In the genomic region with DNA sequence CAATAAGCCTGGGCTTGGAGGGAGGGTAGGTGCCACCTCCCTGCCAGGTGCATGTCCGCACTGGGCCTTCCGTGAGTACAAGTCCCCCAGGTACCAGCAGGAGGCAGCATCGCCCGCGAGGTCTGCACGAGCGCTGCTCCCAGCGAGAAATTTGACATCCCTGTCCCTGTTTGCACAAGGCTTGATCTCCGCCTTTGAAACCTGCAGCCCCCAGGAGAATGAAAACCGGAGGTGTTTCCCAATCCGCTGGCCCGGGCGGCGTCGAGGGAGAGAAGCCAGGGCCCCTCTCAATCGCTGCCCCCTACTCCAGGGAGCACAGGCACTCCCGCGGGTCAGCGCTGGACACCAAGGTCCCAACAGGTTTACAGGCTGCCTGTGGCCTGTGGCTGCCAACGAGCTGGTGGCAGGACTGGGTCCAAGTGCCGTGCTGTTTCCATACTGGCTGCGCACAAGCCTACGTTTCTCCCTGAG, we compare ENCODE assay signal across 8 cellular contexts. TPM values are rescaled to one million over a fixed set of nuclear protein-coding genes. Genes with fewer than 3 reads are reported as not detected.
DNase-seq lines count a peak whose midpoint lies in the region; ATAC-seq and TF ChIP-seq lines count a peak whose summit lies in the region.

No MANE protein-coding gene starts in this region.

- peak overlapping the region; percentile 81 for H3K4me3 Mint-ChIP-seq in activated T-cell treated with anti-CD3 and anti-CD28 coated beads, Interleukin-2, amount 50 U/mL, for 24 hours

- H3K4me2 ChIP-seq in BLaER1, result peak overlapping the region; percentile 82

- peaks cover 40% of the 10 kb centered on the region for H3K4me1 Mint-ChIP-seq in activated T-cell treated with anti-CD3 and anti-CD28 coated beads, Interleukin-2, amount 50 U/mL, for 24 hours (ENCODE audit: low read depth)

- H4K20me1 ChIP-seq in BLaER1, result peaks cover 32% of the 10 kb centered on the region

- no peak overlapping the region for H3K9ac ChIP-seq in BLaER1

- peaks cover 36% of the 10 kb centered on the region for H3K36me3 Mint-ChIP-seq in activated T-cell treated with anti-CD3 and anti-CD28 coated beads, Interleukin-2, amount 50 U/mL, for 24 hours (ENCODE audit: low read depth)

- peak overlapping the region; percentile 61; the same call in 1 of the 2 replicates for H3K4me3 ChIP-seq in BLaER1
- peak overlapping the region; percentile 57 for H3K4me3 ChIP-seq in fibroblast of pulmonary artery (replicated peaks; ENCODE audit: low read depth, low read length)
- H3K4me3 ChIP-seq in psoas muscle, result peak overlapping the region; percentile 56
- H3K4me3 ChIP-seq in vagina, result peak overlapping the region; percentile 53 to 54

- peak; percentile 27 for DNase-seq in NCI-H2227 treated with DMSO at 0.1 percent for 48 hours (lab: John Stamatoyannopoulos, UW)
- DNase-seq in activated T-cell treated with anti-CD3 and anti-CD28 coated beads, Interleukin-2, amount 50 U/mL, for 24 hours, result peak; percentile 90
- DNase-seq in fibroblast of pulmonary artery (ENCODE audit: low read depth), result peak; percentile 51
- DNase-seq in psoas muscle, result peak; percentile 64 to 83
- DNase-seq in vagina (ENCODE audit: extremely low spot score in 2 of 2), result no peak
- no peak for DNase-seq in SW 1271 (lab: John Stamatoyannopoulos, UW)

- H3K4me1 ChIP-seq in BLaER1 (peaks cover 33% of the 10 kb centered on the region), psoas muscle (peaks cover 16% of the 10 kb centered on the region), vagina (peaks cover 53% of the 10 kb centered on the region)

- TF ChIP-seq CTCF in fibroblast of pulmonary artery (IDR thresholded peaks at IDR 0.05; ENCODE audit: low read length, missing control alignments), result peak; percentile 69
- peak; percentile 65 for TF ChIP-seq CTCF in psoas muscle (IDR thresholded peaks at IDR 0.05)
- peak; percentile 51 to 57 (median 57) for TF ChIP-seq CTCF in vagina (IDR thresholded peaks at IDR 0.05)

- H3K27ac ChIP-seq in BLaER1 (no peak overlapping the region), psoas muscle (no peak overlapping the region), vagina (no peak overlapping the region)

- H3K27me3 ChIP-seq in BLaER1 (peaks cover 44% of the 10 kb centered on the region), psoas muscle (ENCODE audit: insufficient read depth in 3 of 3, low read length in 2 of 3) (peaks cover 0 to 2% (median 0%) of the 10 kb centered on the region in 3 donors), vagina (no peaks in the 10 kb centered on the region)

- peak overlapping the region; percentile 88 for H3K27ac Mint-ChIP-seq in activated T-cell treated with anti-CD3 and anti-CD28 coated beads, Interleukin-2, amount 50 U/mL, for 24 hours

- H3K9me3 ChIP-seq in BLaER1, result no peaks in the 10 kb centered on the region
- H3K9me3 ChIP-seq in psoas muscle, result no peaks in the 10 kb centered on the region
- H3K9me3 ChIP-seq in vagina, result no peaks in the 10 kb centered on the region

- intact Hi-C loops in psoas muscle (cut with DNase I), result loop anchor here in 1 of 2 donors (10.0 kb wide), 1 partner anchor 240 kb away; no protein-coding TSS in a partner anchor
- intact Hi-C loops in vagina (cut with DNase I), result loop anchor here (5.0 kb wide), 1 partner anchor 283 kb away; no protein-coding TSS in a partner anchor

- 3 to 5% (median 5%) methylated on average over 23 of the region's 23 CpGs for WGBS in psoas muscle, 3 donors

- peak; percentile 60 for ATAC-seq in GM21576 (IDR thresholded peaks at IDR 0.05; ENCODE audit: unreplicated experiment)
- ATAC-seq in psoas muscle, result peak; percentile 28 to 50 (median 42)

- H3K36me3 ChIP-seq in BLaER1 (peaks cover 3% of the 10 kb centered on the region), psoas muscle (ENCODE audit: insufficient read depth in 1 of 2, low read depth in 1 of 2) (peaks cover 0 to 8% of the 10 kb centered on the region in 2 donors), vagina (no peaks in the 10 kb centered on the region)

- no peaks in the 10 kb centered on the region for H3K9me3 Mint-ChIP-seq in activated T-cell treated with anti-CD3 and anti-CD28 coated beads, Interleukin-2, amount 50 U/mL, for 24 hours

- no peak for TF ChIP-seq POLR2A in vagina (IDR thresholded peaks at IDR 0.05)

- no peaks in the 10 kb centered on the region for H3K27me3 Mint-ChIP-seq in activated T-cell treated with anti-CD3 and anti-CD28 coated beads, Interleukin-2, amount 50 U/mL, for 24 hours

RNA-seq across cellular contexts. Expression of gene HAPLN3, which starts 1.0 kb away (rescaled TPM):
- total RNA-seq in psoas muscle (1 to 10 TPM; 3.5 to 5.8 (median 4.4) TPM), vagina (16.9 TPM)
- polyA plus RNA-seq in psoas muscle, result 1 to 10 TPM; 1.2 to 5.4 (median 1.5) TPM

RNA-seq across cellular contexts. Expression of gene MFGE8, which starts 18.8 kb away (rescaled TPM):
- 100 to 1,000 TPM; 137 to 771 (median 335) TPM for total RNA-seq in psoas muscle
- 100 to 1,000 TPM; 218 to 274 (median 253) TPM for polyA plus RNA-seq in psoas muscle
- 513 TPM for total RNA-seq in vagina

Comparison
In these comparisons a context has a peak if more than half of its experiments do, and no peak if none do; other contexts are left out.
1. DNase-seq: peak in NCI-H2227 treated with DMSO at 0.1 percent for 48 hours (single experiment), activated T-cell treated with anti-CD3 and anti-CD28 coated beads, Interleukin-2, amount 50 U/mL, for 24 hours (single experiment), fibroblast of pulmonary artery (single experiment) and psoas muscle (2 of 2); none in vagina (0 of 2) and SW 1271 (0 of 2).
2. Peak in every context shown above with its lines, with median percentiles within 50 percentile points of each other: H3K4me3 ChIP-seq and CTCF ChIP-seq.